Comparison of ENCODE assay signal across 8 cellular contexts in the genomic region with DNA sequence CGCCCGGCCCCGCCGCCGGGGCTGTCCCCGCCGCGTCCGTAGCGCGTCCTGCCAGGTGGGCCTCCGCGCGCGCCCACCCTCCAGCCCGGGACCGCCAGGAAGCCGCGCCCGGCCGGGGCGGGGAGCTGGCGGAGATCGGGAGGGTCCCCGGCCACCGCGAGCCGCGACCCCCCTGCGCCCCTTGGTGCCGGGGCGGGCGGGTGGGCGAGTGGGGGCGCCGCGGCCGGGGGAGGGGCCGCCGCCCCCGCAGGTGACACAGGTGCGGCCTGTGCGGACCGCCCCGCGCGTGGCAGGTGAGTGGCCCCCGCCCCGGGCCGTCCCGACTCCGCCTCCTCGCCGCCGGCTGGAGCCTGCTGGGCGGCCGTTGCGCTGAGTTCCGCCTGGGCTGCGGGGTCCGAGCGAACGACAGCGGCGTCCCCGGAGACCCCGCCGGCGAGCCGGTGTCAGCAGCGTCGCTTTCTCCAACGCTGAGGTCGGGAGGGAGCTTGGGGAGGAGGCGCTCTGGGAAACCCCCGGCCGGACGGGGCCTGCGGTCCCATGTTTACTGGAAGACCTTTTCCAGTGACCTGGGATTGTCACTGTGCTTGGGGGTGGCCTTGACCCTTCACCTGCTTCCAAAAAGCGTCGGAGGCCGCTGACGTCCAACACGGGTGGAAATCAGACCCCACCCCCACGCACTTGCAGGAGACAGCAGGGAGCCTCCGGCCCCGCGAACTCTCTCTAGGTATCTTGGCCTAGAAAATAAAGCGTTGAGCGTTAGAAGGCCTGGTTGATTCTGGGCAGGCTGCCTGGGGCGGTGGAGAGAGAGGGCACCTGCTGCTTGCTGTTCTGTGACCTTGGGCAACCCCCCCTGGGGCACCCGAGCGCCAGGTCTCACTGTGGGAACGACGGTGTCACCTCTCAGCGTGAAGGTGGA. TPM values are rescaled to one million over a fixed set of nuclear protein-coding genes. Genes with fewer than 3 reads are reported as not detected.
DNase-seq lines count a peak whose midpoint lies in the region; ATAC-seq and TF ChIP-seq lines count a peak whose summit lies in the region.

No MANE protein-coding gene starts in this region.

- H3K4me3 Mint-ChIP-seq in activated CD8-positive, alpha-beta memory T cell treated with anti-CD3 and anti-CD28 coated beads, Interleukin-2, amount 10 ng/mL, durations not matched to agents 7 days and 5 days, result peak overlapping the region; percentile 69
- peak overlapping the region; percentile 72 to 91 (median 82) for H3K4me3 Mint-ChIP-seq in naive thymus-derived CD8-positive, alpha-beta T cell

- H3K9me3 ChIP-seq in HUES64 (ENCODE audit: insufficient read depth, low read depth, low read length) (no peaks in the 10 kb centered on the region), tibial nerve (no peaks in the 10 kb centered on the region)

- H3K4me3 ChIP-seq in HUES64 (ENCODE audit: low read length) (peak overlapping the region; percentile 68), tibial nerve (peak overlapping the region; percentile 55 to 91 (median 61))

- 2% methylated on average over 96 of the region's 96 CpGs for WGBS in HUES64
- WGBS in tibial nerve, 2 donors, result 4 to 17% methylated on average over 18 to 59 of the region's 96 CpGs

- TF ChIP-seq EP300 in tibial nerve (IDR thresholded peaks at IDR 0.05), result peak in 1 of 2 donors; percentile 29

- ATAC-seq in GM21381 (IDR thresholded peaks at IDR 0.05; ENCODE audit: unreplicated experiment) (peak; percentile 74), esophagus mucosa (peak; percentile 67)
- ATAC-seq in activated CD8-positive, alpha-beta memory T cell treated with anti-CD3 and anti-CD28 coated beads, Interleukin-2, amount 10 ng/mL, durations not matched to agents 7 days and 5 days, result peak; percentile 69
- peak; percentile 34 to 50 for ATAC-seq in naive thymus-derived CD8-positive, alpha-beta T cell

- no peak overlapping the region for H3K27ac ChIP-seq in HUES64 (ENCODE audit: low read depth, low read length)
- H3K27ac ChIP-seq in tibial nerve, result peak overlapping the region; percentile 85 to 94 (median 91)

- no peaks in the 10 kb centered on the region for H3K9me3 Mint-ChIP-seq in activated CD8-positive, alpha-beta memory T cell treated with anti-CD3 and anti-CD28 coated beads, Interleukin-2, amount 10 ng/mL, durations not matched to agents 7 days and 5 days (ENCODE audit: low read depth)
- peaks cover 0 to 1% (median 0%) of the 10 kb centered on the region in 9 donors for H3K9me3 Mint-ChIP-seq in naive thymus-derived CD8-positive, alpha-beta T cell

- H3K9ac ChIP-seq in HUES64 (ENCODE audit: low read depth, low read length), result peak overlapping the region; percentile 63

- H3K36me3 Mint-ChIP-seq in activated CD8-positive, alpha-beta memory T cell treated with anti-CD3 and anti-CD28 coated beads, Interleukin-2, amount 10 ng/mL, durations not matched to agents 7 days and 5 days, result peaks cover 27% of the 10 kb centered on the region
- peaks cover 8 to 34% (median 8%) of the 10 kb centered on the region in 3 donors for H3K36me3 Mint-ChIP-seq in naive thymus-derived CD8-positive, alpha-beta T cell

- POLR2A ChIA-PET in naive thymus-derived CD8-positive, alpha-beta T cell (lab: Charles Lee), result interaction anchor here (0.6 to 1.6 kb wide), 15 partner anchors 9 to 144 kb away, joined by 3 to 8 read pairs (median 4); a partner anchor contains a TSS

- TF ChIP-seq POLR2A in tibial nerve (IDR thresholded peaks at IDR 0.05), result no peak

- CTCF ChIA-PET in activated CD8-positive, alpha-beta memory T cell treated with anti-CD3 and anti-CD28 coated beads, Interleukin-2, amount 10 ng/mL, durations not matched to agents 7 days and 5 days (lab: Charles Lee), result interaction anchor here (1.2 to 2.8 kb wide), 8 partner anchors 10 to 304 kb away, joined by 3 to 16 read pairs (median 4); no protein-coding TSS in a partner anchor

- peaks cover 3% of the 10 kb centered on the region for H3K36me3 ChIP-seq in HUES64 (ENCODE audit: insufficient read depth, low read length)
- peaks cover 0 to 28% (median 6%) of the 10 kb centered on the region in 3 donors for H3K36me3 ChIP-seq in tibial nerve

- peak overlapping the region; percentile 64 for H3K27ac Mint-ChIP-seq in activated CD8-positive, alpha-beta memory T cell treated with anti-CD3 and anti-CD28 coated beads, Interleukin-2, amount 10 ng/mL, durations not matched to agents 7 days and 5 days
- H3K27ac Mint-ChIP-seq in naive thymus-derived CD8-positive, alpha-beta T cell, result peak overlapping the region; percentile 23 to 94 (median 86)

- no peaks in the 10 kb centered on the region for H3K4me1 ChIP-seq in HUES64 (ENCODE audit: insufficient read depth, low read length)
- peaks cover 0 to 34% (median 10%) of the 10 kb centered on the region in 4 donors for H3K4me1 ChIP-seq in tibial nerve

- H3K27me3 Mint-ChIP-seq in activated CD8-positive, alpha-beta memory T cell treated with anti-CD3 and anti-CD28 coated beads, Interleukin-2, amount 10 ng/mL, durations not matched to agents 7 days and 5 days, result peaks cover 25% of the 10 kb centered on the region
- no peaks in the 10 kb centered on the region for H3K27me3 Mint-ChIP-seq in naive thymus-derived CD8-positive, alpha-beta T cell

- DNase-seq in D341Med (ENCODE audit: low spot score) (peak; percentile 75), tibial nerve (ENCODE audit: low spot score in 2 of 2) (peak in 1 of 2 donors; percentile 21), NCI-H446 (lab: John Stamatoyannopoulos, UW) (no peak)
- DNase-seq in activated CD8-positive, alpha-beta memory T cell treated with anti-CD3 and anti-CD28 coated beads, Interleukin-2, amount 10 ng/mL, durations not matched to agents 7 days and 5 days, result peak; percentile 61
- peak; percentile 28 to 68 (median 38) for DNase-seq in naive thymus-derived CD8-positive, alpha-beta T cell

- H3K4me1 Mint-ChIP-seq in activated CD8-positive, alpha-beta memory T cell treated with anti-CD3 and anti-CD28 coated beads, Interleukin-2, amount 10 ng/mL, durations not matched to agents 7 days and 5 days, result peaks cover 36% of the 10 kb centered on the region
- peaks cover 29 to 63% (median 52%) of the 10 kb centered on the region in 4 donors for H3K4me1 Mint-ChIP-seq in naive thymus-derived CD8-positive, alpha-beta T cell

- TF ChIP-seq CTCF in tibial nerve (IDR thresholded peaks at IDR 0.05), result no peak

- H3K27me3 ChIP-seq in HUES64 (ENCODE audit: insufficient read depth, low read length) (peaks cover 22% of the 10 kb centered on the region), tibial nerve (no peaks in the 10 kb centered on the region)

RNA-seq across cellular contexts. Expression of a gene that starts 0.5 kb away (rescaled TPM):
- polyA plus RNA-seq in HUES64 (2013, experiment 1 of 2), result 12.1 TPM
- 15.3 TPM for polyA plus RNA-seq in HUES64 (2013, experiment 2 of 2)
- 10 to 100 TPM; 38.5 to 44.9 TPM for total RNA-seq in activated CD8-positive, alpha-beta memory T cell treated with anti-CD3 and anti-CD28 coated beads, Interleukin-2, amount 10 ng/mL, durations not matched to agents 7 days and 5 days
- total RNA-seq in esophagus mucosa (26.3 TPM), tibial nerve (10 to 100 TPM; 60.1 to 75.3 (median 66.0) TPM)
- total RNA-seq in naive thymus-derived CD8-positive, alpha-beta T cell, result 100 to 1,000 TPM; 151 to 157 TPM
- polyA plus RNA-seq in naive thymus-derived CD8-positive, alpha-beta T cell, result 10 to 100 TPM; 27.4 to 50.3 (median 32.0) TPM

RNA-seq across cellular contexts. Expression of a gene that starts 31.0 kb away (rescaled TPM):
- 158 TPM for polyA plus RNA-seq in HUES64 (2013, experiment 1 of 2)
- 213 TPM for polyA plus RNA-seq in HUES64 (2013, experiment 2 of 2)
- total RNA-seq in activated CD8-positive, alpha-beta memory T cell treated with anti-CD3 and anti-CD28 coated beads, Interleukin-2, amount 10 ng/mL, durations not matched to agents 7 days and 5 days, result 1,000 to 10,000 TPM; 1,052 to 1,190 TPM
- total RNA-seq in esophagus mucosa (16.3 TPM), tibial nerve (10 to 100 TPM; 29.9 to 84.9 (median 52.6) TPM)
- 100 to 1,000 TPM in 1 of 2 experiments, 10 to 100 TPM in 1; 99.1 to 101 TPM for total RNA-seq in naive thymus-derived CD8-positive, alpha-beta T cell
- 100 to 1,000 TPM; 341 to 512 (median 425) TPM for polyA plus RNA-seq in naive thymus-derived CD8-positive, alpha-beta T cell

RNA-seq across cellular contexts. Expression of a gene that starts 50.9 kb away (rescaled TPM):
- 101 TPM for polyA plus RNA-seq in HUES64 (2013, experiment 1 of 2)
- 109 TPM for polyA plus RNA-seq in HUES64 (2013, experiment 2 of 2)
- 100 to 1,000 TPM in 1 of 2 experiments, 10 to 100 TPM in 1; 90.9 to 117 TPM for total RNA-seq in activated CD8-positive, alpha-beta memory T cell treated with anti-CD3 and anti-CD28 coated beads, Interleukin-2, amount 10 ng/mL, durations not matched to agents 7 days and 5 days
- 63.0 TPM for total RNA-seq in esophagus mucosa
- total RNA-seq in naive thymus-derived CD8-positive, alpha-beta T cell, result 10 to 100 TPM; 79.5 to 87.3 TPM
- polyA plus RNA-seq in naive thymus-derived CD8-positive, alpha-beta T cell, result 10 to 100 TPM; 61.3 to 89.8 (median 80.7) TPM
- total RNA-seq in tibial nerve, result 10 to 100 TPM; 31.7 to 56.1 (median 43.2) TPM

Comparison
In these comparisons a context has a peak if more than half of its experiments do, and no peak if none do; other contexts are left out.
1. DNase-seq: peak in D341Med (single experiment), activated CD8-positive, alpha-beta memory T cell treated with anti-CD3 and anti-CD28 coated beads, Interleukin-2, amount 10 ng/mL, durations not matched to agents 7 days and 5 days (single experiment) and naive thymus-derived CD8-positive, alpha-beta T cell (10 of 10); none in NCI-H446 (0 of 2).
2. RNA of a gene that starts 31.0 kb away (total RNA-seq): 1,052 to 1,190 TPM in activated CD8-positive, alpha-beta memory T cell treated with anti-CD3 and anti-CD28 coated beads, Interleukin-2, amount 10 ng/mL, durations not matched to agents 7 days and 5 days; 99.1 to 101 TPM in naive thymus-derived CD8-positive, alpha-beta T cell, 29.9 to 84.9 TPM in tibial nerve and 16.3 TPM in esophagus mucosa (single experiment); every median in the first group is over 10 times any median in the second.
3. Peak in every context shown above with its lines, with median percentiles within 50 percentile points of each other: ATAC-seq.